1 cellular context compared by ENCODE assay signal in genomic region chr4:141233673-141234072, GRCh38.
TF ChIP-seq lines count a peak whose summit lies in the region.

No MANE protein-coding gene starts in this region.

TF ChIP-seq in endothelial cell of umbilical vein, 7 proteins besides CTCF, POLR2A, EP300 and RAD21:
- TF ChIP-seq MYC (IDR thresholded peaks at IDR 0.05; ENCODE audit: low read depth, low read length) (no peak), EZH2 (IDR thresholded peaks at IDR 0.05; ENCODE audit: borderline replicate concordance, low read depth, low read length, severe bottlenecking) (no peak), JUN (IDR thresholded peaks at IDR 0.05; ENCODE audit: borderline replicate concordance, insufficient read depth, insufficient read length, low read depth) (no peak), GATA2 (IDR thresholded peaks at IDR 0.05; ENCODE audit: insufficient read depth, insufficient read length, low read depth, low read length) (no peak), POLR2AphosphoS5 (IDR thresholded peaks at IDR 0.05; ENCODE audit: insufficient read depth, low read depth, low read length) (no peak)
